In genomic region chr19:50383852-50384684, GRCh38 we compare ENCODE assay signal across 8 cellular contexts. TPM values are rescaled to one million over a fixed set of nuclear protein-coding genes. Genes with fewer than 3 reads are reported as not detected.
DNase-seq lines count a peak whose midpoint lies in the region; ATAC-seq and TF ChIP-seq lines count a peak whose summit lies in the region.

Gene POLD1 (plus strand): TSS chr19:50384347. CDS start chr19:50398852, 14,505 bp downstream.

- H3K4me2 ChIP-seq in SK-N-SH: peak within 1 kb of the TSS; percentile 87

- H3K27ac ChIP-seq in SK-N-SH (ENCODE audit: low read depth in 2 of 2, low read length in 1 of 2): peak within 1 kb of the TSS; percentile 76 to 89
- H3K27ac ChIP-seq in suprapubic skin: peak within 1 kb of the TSS; percentile 82

- peak within 1 kb of the TSS; percentile 56 to 88 for H3K4me3 ChIP-seq in SK-N-SH (ENCODE audit: low read depth in 2 of 2, low read length in 1 of 2)
- peak within 1 kb of the TSS; percentile 81 for H3K4me3 ChIP-seq in suprapubic skin

- peak within 1 kb of the TSS; percentile 74 for H3K9ac ChIP-seq in SK-N-SH

- H4K20me1 ChIP-seq in SK-N-SH (ENCODE audit: insufficient read depth): peaks cover 4% of the 10 kb centered on the region; the same call in 1 of the 2 replicates

- H3K4me1 ChIP-seq in SK-N-SH (ENCODE audit: control insufficient read depth in 1 of 2, insufficient read depth in 2 of 2, low read depth in 1 of 2, low read length in 1 of 2) (peaks cover 0 to 13% of the 10 kb centered on the region in 2 experiments; a peak in 1 of 4 replicates), suprapubic skin (peaks cover 26% of the 10 kb centered on the region)

- TF ChIP-seq POLR2A in suprapubic skin (IDR thresholded peaks at IDR 0.05): peak in 1 of 2 donors; percentile 40

- TF ChIP-seq CTCF in SK-N-SH (IDR thresholded peaks at IDR 0.05) (no peak), suprapubic skin (IDR thresholded peaks at IDR 0.05) (no peak)

- 2% methylated on average over 59 of the region's 78 CpGs for WGBS in SK-N-SH (ENCODE audit: low lambda C conversion rate)
- 1% methylated on average over 51 of the region's 78 CpGs for WGBS in suprapubic skin

- H2AFZ ChIP-seq in SK-N-SH (ENCODE audit: low read depth): peak within 1 kb of the TSS; percentile 74; the same call in 1 of the 2 replicates

- POLR2A ChIA-PET in SK-N-SH (lab: Yijun Ruan, JAX): interaction anchor here (0.7 to 2.6 kb wide), 5 partner anchors 8 to 127 kb away, joined by 3 to 9 read pairs (median 3); partner anchors contain the start of genes JOSD2 and NR1H2

- TF ChIP-seq EP300 in SK-N-SH (IDR thresholded peaks at IDR 0.05; ENCODE audit: borderline replicate concordance in 1 of 2, low read depth in 1 of 2, low read length in 1 of 2) (no peak), suprapubic skin (IDR thresholded peaks at IDR 0.05) (no peak)

- H3K9me2 ChIP-seq in SK-N-SH: no peaks in the 10 kb centered on the region

- H3F3A ChIP-seq in SK-N-SH (replicated peaks; ENCODE audit: insufficient read depth): peaks cover 17% of the 10 kb centered on the region

- TF ChIP-seq RAD21 in SK-N-SH (IDR thresholded peaks at IDR 0.05; ENCODE audit: low read length): no peak

- peak; percentile 86 for ATAC-seq in HG02571 (IDR thresholded peaks at IDR 0.05; ENCODE audit: unreplicated experiment)

- H3K36me3 ChIP-seq in SK-N-SH (replicated peaks in 1 of 2; ENCODE audit: control insufficient read depth in 1 of 2, insufficient read depth in 2 of 2, low read length in 1 of 2) (peaks cover 7 to 48% of the 10 kb centered on the region in 2 experiments), suprapubic skin (peaks cover 41% of the 10 kb centered on the region)

- peak; percentile 57 for DNase-seq in GM04503 (ENCODE audit: low read depth)
- DNase-seq in NCI-H1048 (lab: John Stamatoyannopoulos, UW): peak; percentile 97
- peak; percentile 99 for DNase-seq in SK-N-SH
- peak; percentile 99 for DNase-seq in activated naive CD4-positive, alpha-beta T cell treated with anti-CD3 and anti-CD28 coated beads, Interleukin-2, amount 50 U/mL, for 16 hours
- peak; percentile 99 for DNase-seq in germinal center (ENCODE audit: low spot score)
- peak; percentile 48 to 97 (median 90) for DNase-seq in nucleus accumbens (lab: John Stamatoyannopoulos, UW)
- DNase-seq in suprapubic skin (ENCODE audit: low spot score in 2 of 2): peak; percentile 98

- CTCF ChIA-PET in SK-N-SH (lab: Yijun Ruan, JAX): interaction anchor here (0.6 to 1.8 kb wide), 11 partner anchors 8 to 173 kb away, joined by 3 to 9 read pairs (median 4); partner anchors contain the start of gene NR1H2

- H3K9me3 ChIP-seq in SK-N-SH: no peaks in the 10 kb centered on the region
- H3K9me3 ChIP-seq in suprapubic skin: no peaks in the 10 kb centered on the region

- peaks cover 43% of the 10 kb centered on the region for H3K79me2 ChIP-seq in SK-N-SH (ENCODE audit: insufficient read depth)

- H3K27me3 ChIP-seq in SK-N-SH (ENCODE audit: insufficient read depth): no peaks in the 10 kb centered on the region
- no peaks in the 10 kb centered on the region for H3K27me3 ChIP-seq in suprapubic skin

TF ChIP-seq in SK-N-SH, 30 proteins besides CTCF, POLR2A, EP300 and RAD21:
- TF ChIP-seq MAX (IDR thresholded peaks at IDR 0.05; ENCODE audit: low read depth): peak; percentile 88
- peak; percentile 28; the same call in 1 of the 2 replicates for TF ChIP-seq ZBTB33 (IDR thresholded peaks at IDR 0.05; ENCODE audit: borderline replicate concordance, low read depth)
- no peak for TF ChIP-seq NFIC (IDR thresholded peaks at IDR 0.05; ENCODE audit: borderline replicate concordance)
- no peak; the same call in 1 of the 2 replicates for TF ChIP-seq GATA2 (CRISPR knock-in tag; IDR thresholded peaks at IDR 0.05)
- peak; percentile 51; the same call in 1 of the 2 replicates for TF ChIP-seq SIN3A (IDR thresholded peaks at IDR 0.05; ENCODE audit: borderline replicate concordance, low read depth, low read length)
- peak; percentile 37 for TF ChIP-seq ELF1 (IDR thresholded peaks at IDR 0.05)
- TF ChIP-seq NRF1 (IDR thresholded peaks at IDR 0.05; ENCODE audit: low read depth, low read length): peak; percentile 76
- TF ChIP-seq RCOR1 (IDR thresholded peaks at IDR 0.05; ENCODE audit: low read length): peak; percentile 40; the same call in 1 of the 2 replicates
- TF ChIP-seq TAF1 (IDR thresholded peaks at IDR 0.05; ENCODE audit: borderline replicate concordance, low read depth, low read length): 0 out of 2 replicates have a peak, but pooled peaks have one; percentile 3
- 0 out of 2 replicates have a peak, but pooled peaks have one; percentile 33 for TF ChIP-seq JUND (IDR thresholded peaks at IDR 0.05)
- TF ChIP-seq POLR2AphosphoS5 (IDR thresholded peaks at IDR 0.05; ENCODE audit: low read depth, low read length): peak; percentile 71
- no peak for TF ChIP-seq GABPA (IDR thresholded peaks at IDR 0.05; ENCODE audit: low read depth)
- peak; percentile 75 for TF ChIP-seq MXI1 (IDR thresholded peaks at IDR 0.05; ENCODE audit: low read depth, low read length)
- TF ChIP-seq REST (IDR thresholded peaks at IDR 0.05; ENCODE audit: low read depth, low read length): 0 out of 2 replicates have a peak, but pooled peaks have one; percentile 24
- TF ChIP-seq TCF12 (IDR thresholded peaks at IDR 0.05): no peak; the same call in 1 of the 2 replicates
- TF ChIP-seq PBX3 (IDR thresholded peaks at IDR 0.05): peak; percentile 77

RNA-seq across cellular contexts. Expression of gene POLD1, which starts in this region (rescaled TPM):
- polyA plus RNA-seq in SK-N-SH (2012; rRNA removed): 28.6 and 33.6 TPM in 2 replicates
- polyA plus RNA-seq in SK-N-SH (2012; cell fraction: cytosol; rRNA removed): 8.1 and 14.9 TPM in 2 replicates
- polyA plus RNA-seq in SK-N-SH (2012; cell fraction: nucleus; rRNA removed): 109 and 151 TPM in 2 replicates
- 10 to 100 TPM; 17.2 to 26.9 (median 21.5) TPM for total RNA-seq in suprapubic skin

Comparison
In these comparisons a context has a peak if more than half of its experiments do, and no peak if none do; other contexts are left out.
1. Peak in every context shown above with its lines: DNase-seq, ATAC-seq, H3K4me3 ChIP-seq and H3K27ac ChIP-seq.